In the genomic region with DNA sequence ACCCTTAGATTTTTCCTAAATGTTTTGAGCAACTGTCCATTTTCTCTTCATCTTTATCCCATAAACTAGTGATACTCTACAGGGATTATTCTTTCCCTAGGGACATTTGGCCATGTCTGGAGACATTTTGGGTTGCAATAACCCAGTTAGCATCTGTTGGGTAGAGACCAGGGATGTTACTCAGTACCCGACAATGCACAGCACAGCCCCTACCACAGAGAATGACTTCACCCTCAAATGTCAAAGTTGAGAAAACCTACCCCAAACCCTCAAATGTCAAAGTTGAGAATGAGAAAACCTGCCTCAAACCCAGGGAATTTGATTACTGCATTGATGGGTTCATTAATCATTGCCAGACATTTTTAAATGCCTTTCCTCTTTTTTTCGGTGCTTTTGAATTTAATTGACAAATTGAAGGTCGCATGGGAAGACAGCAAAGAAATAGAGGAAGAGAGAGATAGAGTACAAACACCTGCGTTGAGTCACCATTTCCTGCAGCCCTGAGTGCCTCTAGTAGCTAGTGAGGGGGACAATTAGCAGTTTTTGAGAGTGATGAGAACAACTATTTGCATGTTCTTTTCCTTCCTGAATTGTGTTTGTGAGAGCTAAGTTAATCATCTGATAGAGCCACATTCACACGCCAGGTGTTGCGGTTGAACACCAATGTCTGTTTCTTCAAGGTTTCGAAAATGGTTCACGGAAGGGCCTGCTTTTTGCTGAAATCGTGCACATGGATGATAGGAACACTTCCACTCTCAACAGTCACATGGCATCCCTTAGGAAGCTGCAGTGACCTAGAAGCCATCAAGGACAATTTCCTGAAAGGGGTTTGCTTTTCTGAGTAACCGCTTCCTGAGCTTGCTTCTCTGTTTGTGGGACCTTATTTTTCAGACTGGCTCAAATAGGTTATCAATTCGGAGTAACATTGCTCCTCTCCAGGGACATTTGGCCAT, we compare ENCODE assay signal across 1 cellular context.
TF ChIP-seq lines count a peak whose summit lies in the region.

No MANE protein-coding gene starts in this region.

TF ChIP-seq in GM12878, 131 proteins besides CTCF, POLR2A, EP300 and RAD21 (continued from another document and continues in another):
- TF ChIP-seq ZNF687 (IDR thresholded peaks at IDR 0.05): peak; percentile 100
- TF ChIP-seq ASH2L (IDR thresholded peaks at IDR 0.05; ENCODE audit: borderline replicate concordance, low read depth): no peak
- TF ChIP-seq BCL3 (IDR thresholded peaks at IDR 0.05; ENCODE audit: borderline replicate concordance, insufficient read depth, low read depth, low read length, poor library complexity, severe bottlenecking): peak; percentile 69
- TF ChIP-seq, protein P1, sequence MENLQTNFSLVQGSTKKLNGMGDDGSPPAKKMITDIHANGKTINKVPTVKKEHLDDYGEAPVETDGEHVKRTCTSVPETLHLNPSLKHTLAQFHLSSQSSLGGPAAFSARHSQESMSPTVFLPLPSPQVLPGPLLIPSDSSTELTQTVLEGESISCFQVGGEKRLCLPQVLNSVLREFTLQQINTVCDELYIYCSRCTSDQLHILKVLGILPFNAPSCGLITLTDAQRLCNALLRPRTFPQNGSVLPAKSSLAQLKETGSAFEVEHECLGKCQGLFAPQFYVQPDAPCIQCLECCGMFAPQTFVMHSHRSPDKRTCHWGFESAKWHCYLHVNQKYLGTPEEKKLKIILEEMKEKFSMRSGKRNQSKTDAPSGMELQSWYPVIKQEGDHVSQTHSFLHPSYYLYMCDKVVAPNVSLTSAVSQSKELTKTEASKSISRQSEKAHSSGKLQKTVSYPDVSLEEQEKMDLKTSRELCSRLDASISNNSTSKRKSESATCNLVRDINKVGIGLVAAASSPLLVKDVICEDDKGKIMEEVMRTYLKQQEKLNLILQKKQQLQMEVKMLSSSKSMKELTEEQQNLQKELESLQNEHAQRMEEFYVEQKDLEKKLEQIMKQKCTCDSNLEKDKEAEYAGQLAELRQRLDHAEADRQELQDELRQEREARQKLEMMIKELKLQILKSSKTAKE (IDR thresholded peaks at IDR 0.05; ENCODE audit: low read depth, poor library complexity, severe bottlenecking): peak; percentile 86
- no peak; the same call in none of the 2 replicates for TF ChIP-seq MXI1 (IDR thresholded peaks at IDR 0.05; ENCODE audit: low read depth, low read length)
- TF ChIP-seq ZNF592 (IDR thresholded peaks at IDR 0.05): peak; percentile 96
- peak; percentile 91 for TF ChIP-seq TCF12 (IDR thresholded peaks at IDR 0.05; ENCODE audit: low read depth, low read length)
- TF ChIP-seq, protein P2, sequence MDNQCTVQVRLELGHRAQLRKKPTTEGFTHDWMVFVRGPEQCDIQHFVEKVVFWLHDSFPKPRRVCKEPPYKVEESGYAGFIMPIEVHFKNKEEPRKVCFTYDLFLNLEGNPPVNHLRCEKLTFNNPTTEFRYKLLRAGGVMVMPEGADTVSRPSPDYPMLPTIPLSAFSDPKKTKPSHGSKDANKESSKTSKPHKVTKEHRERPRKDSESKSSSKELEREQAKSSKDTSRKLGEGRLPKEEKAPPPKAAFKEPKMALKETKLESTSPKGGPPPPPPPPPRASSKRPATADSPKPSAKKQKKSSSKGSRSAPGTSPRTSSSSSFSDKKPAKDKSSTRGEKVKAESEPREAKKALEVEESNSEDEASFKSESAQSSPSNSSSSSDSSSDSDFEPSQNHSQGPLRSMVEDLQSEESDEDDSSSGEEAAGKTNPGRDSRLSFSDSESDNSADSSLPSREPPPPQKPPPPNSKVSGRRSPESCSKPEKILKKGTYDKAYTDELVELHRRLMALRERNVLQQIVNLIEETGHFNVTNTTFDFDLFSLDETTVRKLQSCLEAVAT (IDR thresholded peaks at IDR 0.05): peak; percentile 82; the same call in 1 of the 2 replicates
- peak; percentile 38; the same call in 1 of the 2 replicates for TF ChIP-seq SMARCA5 (IDR thresholded peaks at IDR 0.05)
- no peak for TF ChIP-seq HCFC1 (IDR thresholded peaks at IDR 0.05; ENCODE audit: low read length)
- no peak for TF ChIP-seq IRF3 (IDR thresholded peaks at IDR 0.05)
- TF ChIP-seq SRF (IDR thresholded peaks at IDR 0.05; ENCODE audit: low read depth in 2 of 2, low read length in 2 of 2): 0 out of 4 replicates have a peak, but pooled peaks of 1 of the 2 experiments have one; percentile 15
- peak; percentile 61; the same call in 1 of the 2 replicates for TF ChIP-seq CREM (IDR thresholded peaks at IDR 0.05; ENCODE audit: low read depth)
- TF ChIP-seq, protein P3, sequence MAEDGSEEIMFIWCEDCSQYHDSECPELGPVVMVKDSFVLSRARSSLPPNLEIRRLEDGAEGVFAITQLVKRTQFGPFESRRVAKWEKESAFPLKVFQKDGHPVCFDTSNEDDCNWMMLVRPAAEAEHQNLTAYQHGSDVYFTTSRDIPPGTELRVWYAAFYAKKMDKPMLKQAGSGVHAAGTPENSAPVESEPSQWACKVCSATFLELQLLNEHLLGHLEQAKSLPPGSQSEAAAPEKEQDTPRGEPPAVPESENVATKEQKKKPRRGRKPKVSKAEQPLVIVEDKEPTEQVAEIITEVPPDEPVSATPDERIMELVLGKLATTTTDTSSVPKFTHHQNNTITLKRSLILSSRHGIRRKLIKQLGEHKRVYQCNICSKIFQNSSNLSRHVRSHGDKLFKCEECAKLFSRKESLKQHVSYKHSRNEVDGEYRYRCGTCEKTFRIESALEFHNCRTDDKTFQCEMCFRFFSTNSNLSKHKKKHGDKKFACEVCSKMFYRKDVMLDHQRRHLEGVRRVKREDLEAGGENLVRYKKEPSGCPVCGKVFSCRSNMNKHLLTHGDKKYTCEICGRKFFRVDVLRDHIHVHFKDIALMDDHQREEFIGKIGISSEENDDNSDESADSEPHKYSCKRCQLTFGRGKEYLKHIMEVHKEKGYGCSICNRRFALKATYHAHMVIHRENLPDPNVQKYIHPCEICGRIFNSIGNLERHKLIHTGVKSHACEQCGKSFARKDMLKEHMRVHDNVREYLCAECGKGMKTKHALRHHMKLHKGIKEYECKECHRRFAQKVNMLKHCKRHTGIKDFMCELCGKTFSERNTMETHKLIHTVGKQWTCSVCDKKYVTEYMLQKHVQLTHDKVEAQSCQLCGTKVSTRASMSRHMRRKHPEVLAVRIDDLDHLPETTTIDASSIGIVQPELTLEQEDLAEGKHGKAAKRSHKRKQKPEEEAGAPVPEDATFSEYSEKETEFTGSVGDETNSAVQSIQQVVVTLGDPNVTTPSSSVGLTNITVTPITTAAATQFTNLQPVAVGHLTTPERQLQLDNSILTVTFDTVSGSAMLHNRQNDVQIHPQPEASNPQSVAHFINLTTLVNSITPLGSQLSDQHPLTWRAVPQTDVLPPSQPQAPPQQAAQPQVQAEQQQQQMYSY (CRISPR knock-in tag; IDR thresholded peaks at IDR 0.05): no peak
- peak; percentile 94; the same call in 2 of the 3 replicates for TF ChIP-seq POU2F2 (IDR thresholded peaks at IDR 0.05; ENCODE audit: borderline replicate concordance, low read depth, low read length)
- peak; percentile 99 for TF ChIP-seq MTA2 (IDR thresholded peaks at IDR 0.05; ENCODE audit: low read depth)
- peak in 1 of 2 experiments; percentile 88; a peak in 1 of 4 replicates for TF ChIP-seq ETV6 (conservative IDR thresholded peaks at IDR 0.05 in 1 of 2, IDR thresholded peaks at IDR 0.05 in 1 of 2; ENCODE audit: borderline replicate concordance in 1 of 2, low read depth in 1 of 2)
- TF ChIP-seq NR2C1 (IDR thresholded peaks at IDR 0.05): peak; percentile 81
- no peak for TF ChIP-seq MTA3 (IDR thresholded peaks at IDR 0.05; ENCODE audit: borderline replicate concordance, low read length)
- no peak for TF ChIP-seq CREB1 (IDR thresholded peaks at IDR 0.05; ENCODE audit: low read depth)
- TF ChIP-seq GATAD2B (conservative IDR thresholded peaks at IDR 0.05; ENCODE audit: low read depth): peak; percentile 97
- peak; percentile 73 for TF ChIP-seq EED (IDR thresholded peaks at IDR 0.05; ENCODE audit: low read depth)
- 0 out of 2 replicates have a peak, but pooled peaks have one; percentile 20 for TF ChIP-seq ZNF24 (IDR thresholded peaks at IDR 0.05)
- peak; percentile 48 for TF ChIP-seq E2F8 (IDR thresholded peaks at IDR 0.05; ENCODE audit: low read depth, partially characterized antibody)
- peak; percentile 80; the same call in 1 of the 2 replicates for TF ChIP-seq PAX5 (IDR thresholded peaks at IDR 0.05; ENCODE audit: borderline replicate concordance, low read depth, low read length)
- peak; percentile 68 for TF ChIP-seq TBL1XR1 (IDR thresholded peaks at IDR 0.05; ENCODE audit: low read depth, low read length)
- TF ChIP-seq FOXM1 (IDR thresholded peaks at IDR 0.05; ENCODE audit: low read depth, low read length): peak; percentile 87; the same call in 1 of the 2 replicates
